In the genomic region with DNA sequence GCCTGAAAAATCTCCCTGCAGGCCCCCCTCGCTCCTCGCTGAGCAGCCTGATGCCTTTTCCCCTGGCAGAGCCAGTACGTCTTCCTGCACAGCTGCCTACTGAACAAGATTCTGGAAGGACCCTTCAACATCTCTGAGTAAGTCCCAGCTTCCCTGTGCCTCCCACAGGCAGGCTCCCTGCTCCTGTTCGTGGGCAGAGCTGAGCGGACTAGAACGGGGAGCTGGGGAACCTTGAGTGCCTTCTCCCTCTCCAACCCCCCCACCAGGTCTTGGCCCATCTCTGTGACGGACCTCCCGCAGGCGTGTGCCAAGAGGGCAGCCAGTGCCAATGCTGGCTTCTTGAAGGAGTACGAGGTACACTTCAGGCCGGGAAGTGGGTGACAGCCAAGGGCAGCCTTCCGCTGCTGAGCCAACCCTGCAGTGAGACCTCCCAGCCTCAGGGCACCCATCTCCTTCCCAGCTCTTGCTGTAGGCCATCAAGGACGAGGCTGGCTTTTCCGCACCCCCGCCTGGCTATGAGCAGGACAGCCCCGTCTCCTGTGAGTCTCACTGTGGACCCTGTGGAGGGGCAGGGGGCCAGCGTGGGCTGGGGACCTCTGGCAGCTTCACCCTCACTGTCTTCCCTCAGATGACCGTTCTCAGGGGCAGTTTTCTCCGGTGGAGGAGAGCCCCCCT, we compare ENCODE assay signal across 23 cellular contexts. TPM values are rescaled to one million over a fixed set of nuclear protein-coding genes. Genes with fewer than 3 reads are reported as not detected.
A peak's percentile ranks its signal among the peaks of the same experiment; 100 is the strongest.
DNase-seq lines count a peak whose midpoint lies in the region; ATAC-seq, FAIRE-seq and TF ChIP-seq lines count a peak whose summit lies in the region.
"Had no signal": no experiment of that assay in that cellular context is flagged by ENCODE, and none has a peak within 500 bp of the region (broad histone marks: within the 10 kb centered on the region; RNA-seq: fewer than 3 reads in every experiment).

No MANE protein-coding gene starts in this region.

- H3K27ac Mint-ChIP-seq in osteocyte (ENCODE audit: unreplicated experiment), result no peak overlapping the region
- H3K27ac Mint-ChIP-seq in CD4-positive, alpha-beta T cell, result no peak overlapping the region
- H3K27ac Mint-ChIP-seq: B cell; CD14-positive monocyte; CD4-positive, alpha-beta memory T cell; HFFc6 had no signal

- no peak overlapping the region for H3K4me3 Mint-ChIP-seq in osteocyte (ENCODE audit: unreplicated experiment)
- H3K4me3 Mint-ChIP-seq in CD4-positive, alpha-beta T cell, result no peak overlapping the region
- H3K4me3 Mint-ChIP-seq: B cell; CD4-positive, alpha-beta memory T cell; HFFc6 had no signal

- H3K4me1 ChIP-seq in heart right ventricle, result peaks cover 0 to 21% (median 16%) of the 10 kb centered on the region in 9 donors
- peaks cover 0 to 17% of the 10 kb centered on the region in 2 donors for H3K4me1 ChIP-seq in kidney (ENCODE audit: control insufficient read depth in 1 of 2, insufficient read depth in 1 of 2, low read depth in 1 of 2, low read length in 2 of 2)
- peaks cover 0 to 26% (median 18%) of the 10 kb centered on the region in 4 donors for H3K4me1 ChIP-seq in tibial artery
- H3K4me1 ChIP-seq: HAP-1 had no signal

- CTCF ChIA-PET in CD4-positive, alpha-beta T cell (lab: Charles Lee), result no interaction called here

- POLR2A ChIA-PET in CD4-positive, alpha-beta T cell (lab: Charles Lee), result interaction anchor here (0.6 kb wide), 1 partner anchor 607 kb away, joined by 3 read pairs; no protein-coding TSS in a partner anchor

- DNase-seq in Right ventricle myocardium inferior (ENCODE audit: missing footprints) (peak; percentile 21), heart right ventricle (no peak), kidney (peak; percentile 74), osteocyte (ENCODE audit: extremely low spot score, unreplicated experiment) (peak; percentile 80), tibial artery (no peak)
- DNase-seq in CD4-positive, alpha-beta T cell, result no peak
- DNase-seq: Calu3; CD4-positive, alpha-beta memory T cell; COR-L47; DMS53; DMS79 treated with DMSO at 0.1 percent for 48 hours; GF-D8; GOT3; HFFc6 had no signal

- no peak overlapping the region for H3K9ac ChIP-seq in kidney (ENCODE audit: low read length in 2 of 2)
- H3K9ac ChIP-seq: BLaER1 treated with 17β-estradiol and CSF1 and Interleukin-3, amounts not matched to agents 10 nM and 100 nM had no signal

- H3K27ac ChIP-seq in heart right ventricle, result no peak overlapping the region
- no peak overlapping the region for H3K27ac ChIP-seq in kidney (ENCODE audit: low read depth in 2 of 2, low read length in 2 of 2)
- H3K27ac ChIP-seq in tibial artery, result no peak overlapping the region
- no peak overlapping the region for H3K27ac ChIP-seq in CD4-positive, alpha-beta T cell (ENCODE audit: low read depth, low read length)
- H3K27ac ChIP-seq: 22Rv1; BLaER1 treated with 17β-estradiol and CSF1 and Interleukin-3, amounts not matched to agents 10 nM and 100 nM had no signal

- H3K36me3 ChIP-seq in heart right ventricle, result no peaks in the 10 kb centered on the region
- H3K36me3 ChIP-seq in kidney (ENCODE audit: control insufficient read depth in 1 of 2, insufficient read depth in 2 of 2, low read length in 2 of 2), result no peaks in the 10 kb centered on the region
- H3K36me3 ChIP-seq in tibial artery, result no peaks in the 10 kb centered on the region
- H3K36me3 ChIP-seq: BLaER1 treated with 17β-estradiol and CSF1 and Interleukin-3, amounts not matched to agents 10 nM and 100 nM; HAP-1 had no signal

- H3K27me3 Mint-ChIP-seq in osteocyte (ENCODE audit: unreplicated experiment), result no peaks in the 10 kb centered on the region
- peaks cover 42% of the 10 kb centered on the region for H3K27me3 Mint-ChIP-seq in CD4-positive, alpha-beta T cell

- peaks cover 3% of the 10 kb centered on the region for H3K9me3 Mint-ChIP-seq in osteocyte (ENCODE audit: unreplicated experiment)
- H3K9me3 Mint-ChIP-seq in CD4-positive, alpha-beta T cell, result no peaks in the 10 kb centered on the region

- intact Hi-C loops in Right ventricle myocardium inferior (cut with DNase I), result loop anchor here (10.0 kb wide), 4 partner anchors 118 to 658 kb away; a partner anchor contains a TSS
- intact Hi-C loops in heart right ventricle (cut with DNase I), result loop anchor here (2.0 to 10.0 kb wide), 10 partner anchors 96 to 658 kb away; a partner anchor contains a TSS
- intact Hi-C loops in kidney (cut with DNase I), result loop anchor here (10.0 kb wide), 1 partner anchor 498 kb away; no protein-coding TSS in a partner anchor
- intact Hi-C loops in tibial artery (cut with DNase I; ENCODE audit: low total_unique reads), result no loop called here
- intact Hi-C loops in CD4-positive, alpha-beta T cell (cut with DNase I, micrococcal nuclease), result no loop called here

- H3K9me3 ChIP-seq in heart right ventricle (no peaks in the 10 kb centered on the region), kidney (ENCODE audit: control insufficient read depth in 1 of 2, low read length in 2 of 2) (no peaks in the 10 kb centered on the region), tibial artery (no peaks in the 10 kb centered on the region)
- H3K9me3 ChIP-seq in CD4-positive, alpha-beta T cell (ENCODE audit: control insufficient read depth, low read length), result no peaks in the 10 kb centered on the region
- H3K9me3 ChIP-seq: HAP-1 had no signal

- peaks cover 0 to 22% (median 9%) of the 10 kb centered on the region in 7 donors for H3K27me3 ChIP-seq in heart right ventricle
- H3K27me3 ChIP-seq in tibial artery, result peaks cover 0 to 13% of the 10 kb centered on the region in 2 donors
- H3K27me3 ChIP-seq in CD4-positive, alpha-beta T cell (ENCODE audit: control insufficient read depth, insufficient read depth, low read length), result peaks cover 10% of the 10 kb centered on the region

- H3K4me3 ChIP-seq in heart right ventricle, result no peak overlapping the region
- H3K4me3 ChIP-seq in kidney (ENCODE audit: low read length in 2 of 2), result no peak overlapping the region
- H3K4me3 ChIP-seq in tibial artery, result no peak overlapping the region
- H3K4me3 ChIP-seq: BLaER1 treated with 17β-estradiol and CSF1 and Interleukin-3, amounts not matched to agents 10 nM and 100 nM; HAP-1 had no signal

- no peak for FAIRE-seq in kidney (lab: Jason Lieb, UNC)
- FAIRE-seq: A204.1, GM12891, GM18507, H54 had no signal

- peaks cover 26% of the 10 kb centered on the region for H3K4me1 Mint-ChIP-seq in osteocyte (ENCODE audit: unreplicated experiment)
- peaks cover 17% of the 10 kb centered on the region for H3K4me1 Mint-ChIP-seq in CD4-positive, alpha-beta T cell (ENCODE audit: low read depth)

- 77 to 78% methylated on average over 18 to 19 of the region's 19 CpGs for WGBS in heart right ventricle, 2 donors

- H3K36me3 Mint-ChIP-seq in osteocyte (ENCODE audit: unreplicated experiment), result no peaks in the 10 kb centered on the region
- no peaks in the 10 kb centered on the region for H3K36me3 Mint-ChIP-seq in CD4-positive, alpha-beta T cell (ENCODE audit: low read depth)
- H3K36me3 Mint-ChIP-seq: CD4-positive, alpha-beta memory T cell had no signal

- no peak for TF ChIP-seq CTCF in heart right ventricle (IDR thresholded peaks at IDR 0.05)
- TF ChIP-seq CTCF in kidney (IDR thresholded peaks at IDR 0.05; ENCODE audit: borderline replicate concordance, extremely low read depth, insufficient read depth), result no peak
- TF ChIP-seq CTCF in osteocyte (IDR thresholded peaks at IDR 0.05), result no peak
- no peak for TF ChIP-seq CTCF in tibial artery (IDR thresholded peaks at IDR 0.05)
- no peak for TF ChIP-seq CTCF in CD4-positive, alpha-beta T cell (IDR thresholded peaks at IDR 0.05)

- no peak for ATAC-seq in Right ventricle myocardium inferior
- no peak for ATAC-seq in heart right ventricle
- no peak for ATAC-seq in CD4-positive, alpha-beta T cell (ENCODE audit: poor library complexity)

RNA-seq across cellular contexts. Expression of a gene that starts 21.1 kb away (rescaled TPM):
- total RNA-seq in Right ventricle myocardium inferior, result 22.0 TPM
- total RNA-seq in heart right ventricle, result 10 to 100 TPM; 17.5 to 28.1 (median 23.0) TPM
- 10 to 100 TPM; 17.1 to 25.5 TPM for polyA plus RNA-seq in heart right ventricle
- 72.2 TPM for total RNA-seq in kidney
- 29.4 TPM for polyA plus RNA-seq in kidney (ENCODE audit: insufficient read depth, low read depth, low replicate concordance)
- total RNA-seq in osteocyte, result 90.7 and 93.9 TPM in 2 replicates
- 10 to 100 TPM; 40.9 to 43.0 TPM for total RNA-seq in CD4-positive, alpha-beta T cell

Comparison
In these comparisons a context has a peak if more than half of its experiments do, and no peak if none do; other contexts are left out.
1. DNase-seq: peak in Right ventricle myocardium inferior (single experiment), kidney (single experiment) and osteocyte (single experiment); none in heart right ventricle (0 of 2), tibial artery (0 of 2) and CD4-positive, alpha-beta T cell (0 of 10).
2. intact Hi-C loops: an anchor here in Right ventricle myocardium inferior (10.0 kb wide), heart right ventricle (2.0 to 10.0 kb wide) and kidney (10.0 kb wide); none called in tibial artery and CD4-positive, alpha-beta T cell.